ENCODE assay signal across 7 cellular contexts in the genomic region with DNA sequence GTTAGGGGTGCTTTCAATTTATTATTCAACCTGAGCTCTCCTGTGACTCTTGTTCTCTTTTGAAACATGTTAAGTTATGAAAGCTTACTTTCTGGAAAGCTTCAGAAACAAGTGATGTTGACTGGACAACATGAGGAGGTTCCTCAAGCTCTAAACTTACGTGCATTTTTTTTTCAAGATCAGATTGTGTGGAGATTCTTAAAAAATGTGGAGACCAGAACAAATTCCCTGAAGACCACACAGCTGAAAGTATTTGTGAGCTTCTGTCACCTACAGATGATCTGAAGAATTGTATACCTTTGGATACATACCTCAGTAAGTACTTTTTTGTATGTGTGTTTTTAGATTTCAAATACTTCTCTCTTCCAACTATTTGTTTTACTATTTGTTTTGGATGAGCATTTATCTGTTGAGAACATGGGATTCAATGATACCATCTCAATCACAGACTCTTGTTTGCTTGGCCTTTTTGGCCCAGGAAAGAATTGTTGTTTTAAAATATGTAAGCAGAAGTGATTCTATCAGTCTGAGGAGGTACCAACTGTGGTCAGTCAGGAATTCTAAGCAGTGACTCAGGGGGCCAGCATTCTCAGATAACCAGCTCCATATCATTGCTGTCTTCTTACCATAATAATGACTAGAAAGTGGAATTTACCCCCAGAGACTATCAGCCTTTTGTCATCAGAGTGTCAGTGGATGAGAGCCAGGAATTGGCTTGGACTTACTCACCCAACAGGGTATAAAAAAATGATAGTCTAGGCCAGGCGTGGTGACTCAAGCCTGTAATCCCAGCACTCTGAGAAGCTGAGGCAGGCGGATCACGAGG. TPM values are rescaled to one million over a fixed set of nuclear protein-coding genes. Genes with fewer than 3 reads are reported as not detected.
A peak's percentile ranks its signal among the peaks of the same experiment; 100 is the strongest.
DNase-seq lines count a peak whose midpoint lies in the region; ATAC-seq and TF ChIP-seq lines count a peak whose summit lies in the region.

No MANE protein-coding gene starts in this region.

- H3K79me2 ChIP-seq in smooth muscle cell (ENCODE audit: low read depth) = no peaks in the 10 kb centered on the region

- no peaks in the 10 kb centered on the region for H4K20me1 ChIP-seq in smooth muscle cell (ENCODE audit: low read depth)

- H3K4me1 ChIP-seq in smooth muscle cell (ENCODE audit: low read depth) (peaks cover 22% of the 10 kb centered on the region), BE2C (no peaks in the 10 kb centered on the region)

- ATAC-seq in HG02588 (IDR thresholded peaks at IDR 0.05; ENCODE audit: unreplicated experiment) (no peak), GM18520 (IDR thresholded peaks at IDR 0.05; ENCODE audit: unreplicated experiment) (no peak)

- peak overlapping the region; percentile 63 for H3K9ac ChIP-seq in smooth muscle cell (ENCODE audit: low read depth)

- H3K36me3 ChIP-seq in smooth muscle cell (ENCODE audit: low read depth) = no peaks in the 10 kb centered on the region
- no peaks in the 10 kb centered on the region for H3K36me3 ChIP-seq in BE2C

- peak overlapping the region; percentile 95 for H3K27ac ChIP-seq in smooth muscle cell (ENCODE audit: low read depth)

- WGBS in smooth muscle cell (ENCODE audit: low lambda C conversion rate) = 8% methylated on average over 4 of the region's 4 CpGs

- peak; percentile 98 for DNase-seq in HCEC 1CT
- DNase-seq in SW 1271 (lab: John Stamatoyannopoulos, UW) = peak; percentile 63 to 75
- peak; percentile 80 for DNase-seq in foreskin melanocyte
- DNase-seq in smooth muscle cell (lab: John Stamatoyannopoulos, UW; ENCODE audit: unreplicated experiment) = no peak
- no peak for DNase-seq in BE2C

- H3K27me3 ChIP-seq in smooth muscle cell (ENCODE audit: low read depth) (no peaks in the 10 kb centered on the region), BE2C (no peaks in the 10 kb centered on the region)

- no peak for TF ChIP-seq CTCF in smooth muscle cell (IDR thresholded peaks at IDR 0.05; ENCODE audit: borderline replicate concordance, insufficient read depth, poor library complexity, severe bottlenecking)
- TF ChIP-seq CTCF in BE2C (IDR thresholded peaks at IDR 0.05; ENCODE audit: low read depth, low read length) = no peak

- no peak overlapping the region for H2AFZ ChIP-seq in smooth muscle cell (ENCODE audit: low read depth)

- peaks cover 32% of the 10 kb centered on the region for H3F3A ChIP-seq in smooth muscle cell (ENCODE audit: low read depth)

- no peak overlapping the region for H3K4me3 ChIP-seq in smooth muscle cell
- no peak overlapping the region for H3K4me3 ChIP-seq in BE2C (ENCODE audit: low read depth, low read length)

- H3K4me2 ChIP-seq in smooth muscle cell = peak overlapping the region; percentile 62

- H3K9me3 ChIP-seq in smooth muscle cell (replicated peaks; ENCODE audit: low read depth) (no peaks in the 10 kb centered on the region), BE2C (no peaks in the 10 kb centered on the region)

RNA-seq across cellular contexts. Expression of a gene that starts 34.4 kb away (rescaled TPM):
- 30.7 and 35.8 TPM in 2 replicates for total RNA-seq in smooth muscle cell
- 91.1 and 121 TPM in 2 replicates for polyA plus RNA-seq in smooth muscle cell
- polyA plus RNA-seq in BE2C (2012; ENCODE audit: insufficient read depth, insufficient read length, low read depth) = 15.8 TPM

Comparison
In these comparisons a context has a peak if more than half of its experiments do, and no peak if none do; other contexts are left out.
1. DNase-seq: peak in HCEC 1CT (single experiment), SW 1271 (2 of 2) and foreskin melanocyte (single experiment); none in smooth muscle cell (single experiment) and BE2C (single experiment).